In the genomic region with DNA sequence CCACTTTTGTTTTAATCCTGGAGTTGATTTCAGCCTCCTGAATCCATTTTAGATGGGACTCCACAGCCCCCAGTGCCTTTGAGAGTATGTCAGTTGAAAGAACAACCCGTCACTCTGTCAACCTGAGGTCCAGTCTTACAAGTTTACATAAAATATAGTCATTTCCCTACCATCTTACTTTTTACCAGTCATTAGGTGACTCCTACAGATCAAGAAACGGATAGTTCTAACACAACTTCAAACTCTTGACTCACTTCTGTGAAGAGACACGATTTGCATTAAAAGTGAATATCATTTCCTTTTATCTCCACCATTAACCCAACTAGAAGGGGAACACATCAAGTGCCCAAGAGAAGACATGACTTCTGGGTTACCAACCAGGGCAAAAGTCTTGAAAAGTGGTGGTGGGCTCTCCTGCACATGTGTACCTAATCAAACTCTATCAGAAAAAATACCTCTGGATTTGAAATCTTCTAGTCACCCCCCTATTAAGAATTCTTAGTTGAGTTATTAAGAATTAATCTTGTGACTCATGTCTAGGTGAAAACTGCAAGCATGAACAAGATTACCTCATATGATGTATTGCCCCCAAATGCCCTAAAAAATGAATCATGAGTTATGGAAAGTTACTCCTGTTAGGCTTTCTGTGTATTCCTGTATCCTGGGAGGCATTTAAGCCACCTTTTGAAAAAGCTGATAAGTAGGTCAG, we compare ENCODE assay signal across 25 cellular contexts.
A peak's percentile ranks its signal among the peaks of the same experiment; 100 is the strongest.
DNase-seq lines count a peak whose midpoint lies in the region; ATAC-seq, FAIRE-seq and TF ChIP-seq lines count a peak whose summit lies in the region.
"Had no signal": no experiment of that assay in that cellular context is flagged by ENCODE, and none has a peak within 500 bp of the region (broad histone marks: within the 10 kb centered on the region; RNA-seq: fewer than 3 reads in every experiment).

No MANE protein-coding gene starts in this region.

- TF ChIP-seq CTCF in brain (conservative IDR thresholded peaks at IDR 0.05), result no peak
- no peak for TF ChIP-seq CTCF in Caco-2 (IDR thresholded peaks at IDR 0.05; ENCODE audit: insufficient read depth in 1 of 2, low read depth in 1 of 2, low read length in 1 of 2, severe bottlenecking in 1 of 2, unreplicated experiment in 1 of 2)

- H3K36me3 Mint-ChIP-seq in brain, result peaks cover 8% of the 10 kb centered on the region
- H3K36me3 Mint-ChIP-seq in Caco-2 (ENCODE audit: insufficient read depth, unreplicated experiment), result no peaks in the 10 kb centered on the region

- no peak for TF ChIP-seq POLR2A in H54 (IDR thresholded peaks at IDR 0.05; ENCODE audit: low read depth, low read length)

- FAIRE-seq in H54 (lab: Jason Lieb, UNC), result peak; percentile 15

- peak overlapping the region in 3 of 5 experiments; percentile 25 to 55 (median 54) for H3K27ac Mint-ChIP-seq in brain
- H3K27ac Mint-ChIP-seq in Caco-2 (ENCODE audit: unreplicated experiment), result no peak overlapping the region
- H3K27ac Mint-ChIP-seq: activated naive CD8-positive, alpha-beta T cell treated with anti-CD3 and anti-CD28 coated beads, Interleukin-2, amount 10 ng/mL, durations not matched to agents 7 days and 5 days; activated T-helper 1 cell treated with anti-CD3 and anti-CD28 coated beads, Interleukin-12 subunit alpha, Interleukin-12 subunit beta, Interleukin-2, Interleukin-4 antibody, amounts not matched to agents 30 ng/mL and 10 ng/mL and 1 ng/mL, durations not matched to agents 14 hours and 24 hours and 36 hours; memory B cell; T-helper 2 cell treated with Interferon-gamma antibody and Interleukin-4, amounts not matched to agents 5 μg/mL and 100 μg/mL, for 36 hours had no signal

- BruUV-seq in Caco-2 (replicated peaks; lab: Mats Ljungman, UMichigan), result no TSS peak

- intact Hi-C loops in Caco-2 (cut with micrococcal nuclease; ENCODE audit: unreplicated experiment), result no loop called here

- peak; percentile 73 for DNase-seq in Caki2 (ENCODE audit: low read depth)
- no peak for DNase-seq in H54 (ENCODE audit: insufficient read length, low spot score)
- DNase-seq in iris pigment epithelial cell (ENCODE audit: low read depth), result peak; percentile 70
- DNase-seq in Caco-2, result no peak
- DNase-seq: activated naive CD8-positive, alpha-beta T cell treated with anti-CD3 and anti-CD28 coated beads, Interleukin-2, amount 10 ng/mL, durations not matched to agents 7 days and 5 days; AML-193; dermis blood vessel endothelial cell; erythroblast; H7; heart right ventricle; MM.1S; naive B cell; NCI-H1694; NCI-H345; PC-3; stomach; upper lobe of left lung had no signal

- in situ Hi-C loops in Caki2 (cut with HindIII; ENCODE audit: low pct_unique_long_range_greater_than_20kb, low sequenced_read_pairs), result no loop called here

- POLR2A ChIA-PET in Caco-2 (lab: Charles Lee), result no interaction called here

- no peak overlapping the region for H3K4me3 ChIP-seq in Caco-2 (ENCODE audit: low read depth, low read length)
- H3K4me3 ChIP-seq: heart right ventricle, stomach, upper lobe of left lung had no signal

- peaks cover 40% of the 10 kb centered on the region for H3K4me1 Mint-ChIP-seq in brain
- H3K4me1 Mint-ChIP-seq in Caco-2 (ENCODE audit: low read depth, unreplicated experiment), result no peaks in the 10 kb centered on the region
- H3K4me1 Mint-ChIP-seq: memory B cell had no signal

- H3K27me3 ChIP-seq in Caco-2 (replicated peaks; ENCODE audit: control insufficient read depth, insufficient read depth, low read length), result no peaks in the 10 kb centered on the region
- H3K27me3 ChIP-seq: heart right ventricle, stomach, upper lobe of left lung had no signal

- H3K4me3 Mint-ChIP-seq in brain (no peak overlapping the region), Caco-2 (ENCODE audit: unreplicated experiment) (no peak overlapping the region)
- H3K4me3 Mint-ChIP-seq: activated naive CD8-positive, alpha-beta T cell treated with anti-CD3 and anti-CD28 coated beads, Interleukin-2, amount 10 ng/mL, durations not matched to agents 7 days and 5 days; activated T-helper 1 cell treated with anti-CD3 and anti-CD28 coated beads, Interleukin-12 subunit alpha, Interleukin-12 subunit beta, Interleukin-2, Interleukin-4 antibody, amounts not matched to agents 30 ng/mL and 10 ng/mL and 1 ng/mL, durations not matched to agents 14 hours and 24 hours and 36 hours; memory B cell; naive B cell; T-helper 2 cell treated with Interferon-gamma antibody and Interleukin-4, amounts not matched to agents 5 μg/mL and 100 μg/mL, for 36 hours had no signal

- CTCF ChIA-PET in Caco-2 (lab: Charles Lee), result no interaction called here

- no peaks in the 10 kb centered on the region for H3K36me3 ChIP-seq in Caco-2 (ENCODE audit: control insufficient read depth, insufficient read depth, low read length)
- H3K36me3 ChIP-seq: heart right ventricle, stomach, upper lobe of left lung had no signal

- no peaks in the 10 kb centered on the region for H3K9me3 Mint-ChIP-seq in brain
- no peaks in the 10 kb centered on the region for H3K9me3 Mint-ChIP-seq in Caco-2 (ENCODE audit: unreplicated experiment)
- H3K9me3 Mint-ChIP-seq: activated naive CD8-positive, alpha-beta T cell treated with anti-CD3 and anti-CD28 coated beads, Interleukin-2, amount 10 ng/mL, durations not matched to agents 7 days and 5 days; activated T-helper 1 cell treated with anti-CD3 and anti-CD28 coated beads, Interleukin-12 subunit alpha, Interleukin-12 subunit beta, Interleukin-2, Interleukin-4 antibody, amounts not matched to agents 30 ng/mL and 10 ng/mL and 1 ng/mL, durations not matched to agents 14 hours and 24 hours and 36 hours; memory B cell; T-helper 2 cell treated with Interferon-gamma antibody and Interleukin-4, amounts not matched to agents 5 μg/mL and 100 μg/mL, for 36 hours had no signal

- peaks cover 3% of the 10 kb centered on the region for H3K27me3 Mint-ChIP-seq in brain
- no peaks in the 10 kb centered on the region for H3K27me3 Mint-ChIP-seq in Caco-2 (ENCODE audit: insufficient read depth, unreplicated experiment)
- H3K27me3 Mint-ChIP-seq: activated naive CD8-positive, alpha-beta T cell treated with anti-CD3 and anti-CD28 coated beads, Interleukin-2, amount 10 ng/mL, durations not matched to agents 7 days and 5 days; memory B cell; naive B cell had no signal

- ATAC-seq in HG03378 (IDR thresholded peaks at IDR 0.05; ENCODE audit: unreplicated experiment) (no peak), GM19395 (IDR thresholded peaks at IDR 0.05; ENCODE audit: unreplicated experiment) (no peak), HG02885 (IDR thresholded peaks at IDR 0.05; ENCODE audit: poor library complexity, unreplicated experiment) (no peak)
- ATAC-seq: heart right ventricle, PC-3 had no signal

- H3K9me3 ChIP-seq in Caco-2, result no peaks in the 10 kb centered on the region
- H3K9me3 ChIP-seq: heart right ventricle, stomach, upper lobe of left lung had no signal

- no peaks in the 10 kb centered on the region for H3K4me1 ChIP-seq in Caco-2
- H3K4me1 ChIP-seq: parathyroid adenoma, stomach, upper lobe of left lung had no signal

Comparison
In these comparisons a context has a peak if more than half of its experiments do, and no peak if none do; other contexts are left out.
1. DNase-seq: peak in Caki2 (single experiment) and iris pigment epithelial cell (single experiment); none in H54 (single experiment) and Caco-2 (0 of 2).